10 cellular contexts compared by ENCODE assay signal in genomic region chr20:63501818-63502670, GRCh38. TPM values are rescaled to one million over a fixed set of nuclear protein-coding genes. Genes with fewer than 3 reads are reported as not detected.
DNase-seq lines count a peak whose midpoint lies in the region; ATAC-seq, FAIRE-seq and TF ChIP-seq lines count a peak whose summit lies in the region.
"Had no signal": no experiment of that assay in that cellular context is flagged by ENCODE, and none has a peak within 500 bp of the region (broad histone marks: within the 10 kb centered on the region; RNA-seq: fewer than 3 reads in every experiment).

No MANE protein-coding gene starts in this region.

- H3K79me1 ChIP-seq in neuronal stem cell (ENCODE audit: low read depth, low read length): no peaks in the 10 kb centered on the region

- no peak for FAIRE-seq in GM12892 (lab: Jason Lieb, UNC)

- no peak overlapping the region for H3K27ac Mint-ChIP-seq in osteocyte (ENCODE audit: unreplicated experiment)
- H3K27ac Mint-ChIP-seq: activated naive CD4-positive, alpha-beta T cell treated with anti-CD3 and anti-CD28 coated beads, Interleukin-2, amount 10 ng/mL, durations not matched to agents 7 days and 5 days; T-helper 1 cell treated with Interleukin-12 subunit alpha and Interleukin-12 subunit beta and Interleukin-4 antibody, amounts not matched to agents 30 μg/mL and 1 μg/mL, for 36 hours had no signal

- H3K18ac ChIP-seq in neuronal stem cell (ENCODE audit: low read length): no peak overlapping the region

- H3K4me3 Mint-ChIP-seq in osteocyte (ENCODE audit: unreplicated experiment): no peak overlapping the region
- H3K4me3 Mint-ChIP-seq: activated naive CD4-positive, alpha-beta T cell treated with anti-CD3 and anti-CD28 coated beads, Interleukin-2, amount 10 ng/mL, durations not matched to agents 7 days and 5 days; T-helper 1 cell treated with Interleukin-12 subunit alpha and Interleukin-12 subunit beta and Interleukin-4 antibody, amounts not matched to agents 30 μg/mL and 1 μg/mL, for 36 hours had no signal

- DNase-seq in NCI-H2171 treated with DMSO at 0.1 percent for 48 hours (lab: John Stamatoyannopoulos, UW) (peak; percentile 99), cerebellum (ENCODE audit: low spot score) (peak; percentile 97), neuronal stem cell (ENCODE audit: low spot score) (no peak), T-helper 2 cell (no peak), osteocyte (ENCODE audit: extremely low spot score, unreplicated experiment) (no peak), GM12892 (ENCODE audit: insufficient read length) (no peak)
- DNase-seq: activated naive CD4-positive, alpha-beta T cell treated with anti-CD3 and anti-CD28 coated beads, Interleukin-2, amount 10 ng/mL, durations not matched to agents 7 days and 5 days had no signal

- H3K23ac ChIP-seq in neuronal stem cell (ENCODE audit: low read depth, low read length, poor library complexity): peak overlapping the region; percentile 52

- peaks cover 5% of the 10 kb centered on the region for H3K9me3 Mint-ChIP-seq in osteocyte (ENCODE audit: unreplicated experiment)

- ATAC-seq in GM19328 (IDR thresholded peaks at IDR 0.05; ENCODE audit: unreplicated experiment): no peak

- H3K36me3 ChIP-seq in HEK293 (ENCODE audit: control insufficient read depth in 2 of 2, insufficient read depth in 1 of 2, low read length in 2 of 2): peaks cover 0 to 6% of the 10 kb centered on the region in 2 experiments; a peak in 1 of 3 replicates
- no peaks in the 10 kb centered on the region for H3K36me3 ChIP-seq in neuronal stem cell (replicated peaks in 1 of 2; ENCODE audit: control insufficient read depth in 2 of 2, insufficient read depth in 2 of 2, low read length in 2 of 2)

- peak overlapping the region; percentile 67 for H2BK15ac ChIP-seq in neuronal stem cell (ENCODE audit: low read length)

- CTCF ChIA-PET in HEK293 (lab: Yijun Ruan, JAX): interaction anchor here (0.6 kb wide), 2 partner anchors 278 to 320 kb away, joined by 3 read pairs; no protein-coding TSS in a partner anchor

- H3K27ac ChIP-seq in HEK293 (ENCODE audit: extremely low read depth, low read depth, low read length) (no peak overlapping the region), neuronal stem cell (replicated peaks; ENCODE audit: low read length) (no peak overlapping the region)

- H3K9me3 ChIP-seq in HEK293 (ENCODE audit: control insufficient read depth, insufficient read depth, low read depth, low read length): no peaks in the 10 kb centered on the region
- peaks cover 3 to 13% of the 10 kb centered on the region in 2 donors for H3K9me3 ChIP-seq in neuronal stem cell (replicated peaks in 1 of 2; ENCODE audit: control insufficient read depth in 2 of 2, insufficient read depth in 1 of 2, low read depth in 1 of 2, low read length in 2 of 2)

- H3K4me1 ChIP-seq in HEK293 (ENCODE audit: control insufficient read depth, insufficient read depth, low read length): no peaks in the 10 kb centered on the region
- peaks cover 9 to 19% of the 10 kb centered on the region in 2 donors for H3K4me1 ChIP-seq in neuronal stem cell (ENCODE audit: control insufficient read depth in 2 of 2, insufficient read depth in 1 of 2, low read depth in 1 of 2, low read length in 2 of 2)

- peak overlapping the region; percentile 97 for H3K14ac ChIP-seq in neuronal stem cell (ENCODE audit: low read length)

- H3K27me3 Mint-ChIP-seq in osteocyte (ENCODE audit: unreplicated experiment): peaks cover 16% of the 10 kb centered on the region

- no peak overlapping the region for H2BK12ac ChIP-seq in neuronal stem cell (ENCODE audit: low read length)

- no CpG with 5 or more reads among the region's 26 CpGs for WGBS in neuronal stem cell (ENCODE audit: extremely low coverage in 2 of 2, insufficient read length in 2 of 2, insufficient replicate concordance in 1 of 2), 2 donors

- H4K91ac ChIP-seq in neuronal stem cell (ENCODE audit: low read depth, low read length, poor library complexity): no peak overlapping the region

- peak overlapping the region; percentile 12 for H3K9ac ChIP-seq in neuronal stem cell (ENCODE audit: low read depth, low read length, poor library complexity)

- POLR2A ChIA-PET in HEK293 (lab: Yijun Ruan, JAX): interaction anchor here (0.7 to 0.8 kb wide), 2 partner anchors 21 to 143 kb away, joined by 3 to 4 read pairs; no protein-coding TSS in a partner anchor

- H3K4ac ChIP-seq in neuronal stem cell (ENCODE audit: low read length): peak overlapping the region; percentile 53

- H3K4me1 Mint-ChIP-seq in osteocyte (ENCODE audit: unreplicated experiment): no peaks in the 10 kb centered on the region

- no peak overlapping the region for H3K4me3 ChIP-seq in HEK293 (ENCODE audit: low read depth, low read length)
- no peak overlapping the region for H3K4me3 ChIP-seq in neuronal stem cell (ENCODE audit: low read length in 2 of 2)

- H3K4me2 ChIP-seq in neuronal stem cell (ENCODE audit: insufficient read depth, low read length, poor library complexity, severe bottlenecking): peak overlapping the region; percentile 18

- no peak overlapping the region for H4K8ac ChIP-seq in neuronal stem cell (ENCODE audit: low read depth, low read length)

- H3K27me3 ChIP-seq in neuronal stem cell (ENCODE audit: control insufficient read depth in 3 of 3, insufficient read depth in 3 of 3, low read depth in 1 of 3, low read length in 3 of 3): peaks cover 19 to 40% (median 34%) of the 10 kb centered on the region in 3 experiments

- H2AFZ ChIP-seq in neuronal stem cell (ENCODE audit: low read length): no peak overlapping the region

- no peak overlapping the region for H2BK120ac ChIP-seq in neuronal stem cell (ENCODE audit: low read depth, low read length)

- TF ChIP-seq CTCF in HEK293 (tag by site-specific recombination; IDR thresholded peaks at IDR 0.05): no peak
- TF ChIP-seq CTCF in osteocyte (IDR thresholded peaks at IDR 0.05): no peak

- no peaks in the 10 kb centered on the region for H3K36me3 Mint-ChIP-seq in osteocyte (ENCODE audit: unreplicated experiment)
- H3K36me3 Mint-ChIP-seq: activated naive CD4-positive, alpha-beta T cell treated with anti-CD3 and anti-CD28 coated beads, Interleukin-2, amount 10 ng/mL, durations not matched to agents 7 days and 5 days had no signal

- no peak for TF ChIP-seq POLR2A in GM12892 (IDR thresholded peaks at IDR 0.05; ENCODE audit: low read depth, low read length)

- no peak overlapping the region for H2BK5ac ChIP-seq in neuronal stem cell (ENCODE audit: low read length)

- peak overlapping the region; percentile 30 for H2AK5ac ChIP-seq in neuronal stem cell (ENCODE audit: low read depth, low read length)

TF ChIP-seq in HEK293, 187 proteins besides CTCF, POLR2A, EP300 and RAD21 (continues in another document):
- no peak for TF ChIP-seq ZNF274 (IDR thresholded peaks at IDR 0.05; ENCODE audit: low read length)
- no peak for TF ChIP-seq ZNF274 (tag by site-specific recombination; IDR thresholded peaks at IDR 0.05; ENCODE audit: borderline replicate concordance)
- peak; percentile 41; the same call in 1 of the 2 replicates for TF ChIP-seq ZNF423 (tag by site-specific recombination; IDR thresholded peaks at IDR 0.05)
- peak; percentile 55; the same call in 1 of the 2 replicates for TF ChIP-seq SP7 (tag by site-specific recombination; IDR thresholded peaks at IDR 0.05)
- TF ChIP-seq ZNF623 (tag by site-specific recombination; IDR thresholded peaks at IDR 0.05): no peak
- peak; percentile 87 for TF ChIP-seq GLIS1 (tag by site-specific recombination; IDR thresholded peaks at IDR 0.05)
- peak; percentile 50 for TF ChIP-seq ZBTB8A (tag by site-specific recombination; IDR thresholded peaks at IDR 0.05)
- TF ChIP-seq KLF8 (tag by site-specific recombination; IDR thresholded peaks at IDR 0.05): peak; percentile 50; the same call in 1 of the 2 replicates
- TF ChIP-seq ZBTB21 (tag by site-specific recombination; IDR thresholded peaks at IDR 0.05): peak; percentile 75
- peak; percentile 58 for TF ChIP-seq ZNF335 (tag by site-specific recombination; conservative IDR thresholded peaks at IDR 0.05)
- TF ChIP-seq ZXDB (tag by site-specific recombination; IDR thresholded peaks at IDR 0.05): no peak
- TF ChIP-seq SP2 (tag by site-specific recombination; IDR thresholded peaks at IDR 0.05): peak; percentile 56

RNA-seq across cellular contexts. Expression of gene EEF1A2, which starts 3.2 kb away (rescaled TPM):
- total RNA-seq in cerebellum (78.4 TPM), osteocyte (0.56 and 0.68 TPM in 2 replicates)
- 0.57 TPM for polyA plus RNA-seq in neuronal stem cell (2013, experiment 1 of 2)
- polyA plus RNA-seq in neuronal stem cell (2013, experiment 2 of 2): 0.96 TPM
- polyA plus RNA-seq in GM12892 (2012; ENCODE audit: missing spikeins): 1.2 TPM

RNA-seq across cellular contexts. Expression of gene PPDPF, which starts 18.5 kb away (rescaled TPM):
- total RNA-seq in cerebellum (48.6 TPM), osteocyte (220 and 239 TPM in 2 replicates)
- 310 TPM for polyA plus RNA-seq in neuronal stem cell (2013, experiment 1 of 2)
- polyA plus RNA-seq in neuronal stem cell (2013, experiment 2 of 2): 296 TPM
- polyA plus RNA-seq in GM12892 (2012; ENCODE audit: missing spikeins): 15.9 TPM

RNA-seq across cellular contexts. Expression of gene KCNQ2, which starts 29.6 kb away (rescaled TPM):
- total RNA-seq in cerebellum: 116 TPM
- polyA plus RNA-seq in neuronal stem cell (2013, experiment 1 of 2): 79.3 TPM
- polyA plus RNA-seq in neuronal stem cell (2013, experiment 2 of 2): 73.4 TPM
- not detected in 2 replicates for total RNA-seq in osteocyte
- polyA plus RNA-seq in GM12892 (2012; ENCODE audit: missing spikeins): 2.7 TPM

RNA-seq across cellular contexts. Expression of gene PTK6, which starts 35.1 kb away (rescaled TPM):
- total RNA-seq in cerebellum: not detected
- polyA plus RNA-seq in neuronal stem cell (2013, experiment 1 of 2): not detected
- polyA plus RNA-seq in neuronal stem cell (2013, experiment 2 of 2): not detected
- 0.13 TPM in 1 of 2 replicates, not detected in the other for total RNA-seq in osteocyte
- 0.72 TPM for polyA plus RNA-seq in GM12892 (2012; ENCODE audit: missing spikeins)

RNA-seq across cellular contexts. Expression of gene SRMS, which starts 45.5 kb away (rescaled TPM):
- total RNA-seq in cerebellum (not detected), osteocyte (not detected in 2 replicates)
- not detected for polyA plus RNA-seq in neuronal stem cell (2013, experiment 1 of 2)
- not detected for polyA plus RNA-seq in neuronal stem cell (2013, experiment 2 of 2)
- not detected for polyA plus RNA-seq in GM12892 (2012; ENCODE audit: missing spikeins)

Comparison
In these comparisons a context has a peak if more than half of its experiments do, and no peak if none do; other contexts are left out.
1. DNase-seq: peak in NCI-H2171 treated with DMSO at 0.1 percent for 48 hours (single experiment) and cerebellum (single experiment); none in neuronal stem cell (single experiment), T-helper 2 cell (0 of 5), osteocyte (single experiment) and GM12892 (single experiment).
2. RNA of gene EEF1A2, which starts 3.2 kb away (total RNA-seq): 78.4 TPM in cerebellum (single experiment); 0.56 to 0.68 TPM in osteocyte; every median in the first group is over 10 times any median in the second.
3. RNA of gene KCNQ2, which starts 29.6 kb away (total RNA-seq): 116 TPM in cerebellum (single experiment); not detected in osteocyte; every median in the first group is over 100 times any median in the second.